8 cellular contexts compared by ENCODE assay signal in genomic region chr9:35954942-35955546, GRCh38. TPM values are rescaled to one million over a fixed set of nuclear protein-coding genes. Genes with fewer than 3 reads are reported as not detected.
DNase-seq lines count a peak whose midpoint lies in the region; ATAC-seq, FAIRE-seq and TF ChIP-seq lines count a peak whose summit lies in the region.

No MANE protein-coding gene starts in this region.

- peak in 3 of 4 donors; percentile 66 to 87 (median 85) for TF ChIP-seq CTCF in pancreas (IDR thresholded peaks at IDR 0.05)

- no peaks in the 10 kb centered on the region for H3K36me3 ChIP-seq in pancreas

- no peak overlapping the region for H3K4me3 ChIP-seq in pancreas

- intact Hi-C loops in pancreas (cut with DNase I) = loop anchor here in 2 of 3 donors (5.0 to 10.0 kb wide), 2 partner anchors 67 to 70 kb away; no protein-coding TSS in a partner anchor

- DNase-seq in DMS53 treated with DMSO at 0.1 percent for 48 hours (lab: John Stamatoyannopoulos, UW; ENCODE audit: unreplicated experiment) (peak; percentile 61), HT1080 (ENCODE audit: low read depth) (peak; percentile 63), NOMO-1 treated with DMSO at 0.1 percent for 48 hours (lab: John Stamatoyannopoulos, UW; ENCODE audit: unreplicated experiment) (peak; percentile 92), germinal center (ENCODE audit: low spot score) (peak; percentile 58), pancreas (peak in 3 of 6 donors; percentile 33 to 60 (median 34))
- DNase-seq in activated gamma-delta T cell treated with anti-CD3 and anti-CD28 coated beads, Interleukin-2, amount 50 U/mL, for 16 hours (ENCODE audit: low read depth) = peak; percentile 12

- no peaks in the 10 kb centered on the region for H3K9me3 ChIP-seq in pancreas

- H3K4me1 ChIP-seq in pancreas = no peaks in the 10 kb centered on the region

- peak; percentile 67 for FAIRE-seq in pancreas (lab: Jason Lieb, UNC)

- WGBS in pancreas, 2 donors = 4 to 9% methylated on average over 6 of the region's 6 CpGs

- peaks cover 0 to 5% (median 0%) of the 10 kb centered on the region in 4 donors for H3K27me3 ChIP-seq in pancreas

- ATAC-seq in pancreas (peak; percentile 73 to 96 (median 90)), GM18858 (IDR thresholded peaks at IDR 0.05; ENCODE audit: unreplicated experiment) (no peak), GM21367 (IDR thresholded peaks at IDR 0.05; ENCODE audit: unreplicated experiment) (no peak)

- no peak overlapping the region for H3K27ac ChIP-seq in pancreas

RNA-seq across cellular contexts. Expression of gene OR2S2, which starts 2.9 kb away (rescaled TPM):
- 0.32 TPM in 1 of 2 replicates, not detected in the other for total RNA-seq in HT1080 (2014; rRNA removed; shearing (Covaris generic))
- not detected in 2 replicates for polyA plus RNA-seq in HT1080 (2015; cell fraction: cytosol; rRNA removed)
- not detected in 2 replicates for polyA plus RNA-seq in HT1080 (2015; cell fraction: nucleus; rRNA removed)
- total RNA-seq in pancreas = not detected
- not detected for polyA plus RNA-seq in pancreas

RNA-seq across cellular contexts. Expression of gene SPAAR, which starts 45.8 kb away (rescaled TPM):
- total RNA-seq in HT1080 (2014; rRNA removed; shearing (Covaris generic)) = 0.05 and 0.23 TPM in 2 replicates
- 0.19 and 0.35 TPM in 2 replicates for polyA plus RNA-seq in HT1080 (2015; cell fraction: cytosol; rRNA removed)
- polyA plus RNA-seq in HT1080 (2015; cell fraction: nucleus; rRNA removed) = 0.22 and 0.44 TPM in 2 replicates
- total RNA-seq in pancreas = under 1 TPM in 5 of 6 donors, not detected in 1; 0.12 to 0.74 (median 0.44) TPM
- 1 to 10 TPM in 1 of 2 donors, under 1 TPM in 1; 0.31 to 1.6 TPM for polyA plus RNA-seq in pancreas

RNA-seq across cellular contexts. Expression of gene HRCT1, which starts 49.0 kb away (rescaled TPM):
- total RNA-seq in HT1080 (2014; rRNA removed; shearing (Covaris generic)) = 2.4 and 3.2 TPM in 2 replicates
- polyA plus RNA-seq in HT1080 (2015; cell fraction: cytosol; rRNA removed) = 2.1 and 2.6 TPM in 2 replicates
- polyA plus RNA-seq in HT1080 (2015; cell fraction: nucleus; rRNA removed) = 0.66 and 2.0 TPM in 2 replicates
- 1 to 10 TPM in 3 of 6 donors, under 1 TPM in 3; 0.43 to 1.5 (median 0.83) TPM for total RNA-seq in pancreas
- polyA plus RNA-seq in pancreas = 1 to 10 TPM in 1 of 2 donors, under 1 TPM in 1; 0.33 to 1.5 TPM

Comparison
In these comparisons a context has a peak if more than half of its experiments do, and no peak if none do; other contexts are left out.
1. ATAC-seq: peak in pancreas (4 of 4); none in GM18858 (single experiment) and GM21367 (single experiment).